1 cellular context compared by ENCODE assay signal in the genomic region with DNA sequence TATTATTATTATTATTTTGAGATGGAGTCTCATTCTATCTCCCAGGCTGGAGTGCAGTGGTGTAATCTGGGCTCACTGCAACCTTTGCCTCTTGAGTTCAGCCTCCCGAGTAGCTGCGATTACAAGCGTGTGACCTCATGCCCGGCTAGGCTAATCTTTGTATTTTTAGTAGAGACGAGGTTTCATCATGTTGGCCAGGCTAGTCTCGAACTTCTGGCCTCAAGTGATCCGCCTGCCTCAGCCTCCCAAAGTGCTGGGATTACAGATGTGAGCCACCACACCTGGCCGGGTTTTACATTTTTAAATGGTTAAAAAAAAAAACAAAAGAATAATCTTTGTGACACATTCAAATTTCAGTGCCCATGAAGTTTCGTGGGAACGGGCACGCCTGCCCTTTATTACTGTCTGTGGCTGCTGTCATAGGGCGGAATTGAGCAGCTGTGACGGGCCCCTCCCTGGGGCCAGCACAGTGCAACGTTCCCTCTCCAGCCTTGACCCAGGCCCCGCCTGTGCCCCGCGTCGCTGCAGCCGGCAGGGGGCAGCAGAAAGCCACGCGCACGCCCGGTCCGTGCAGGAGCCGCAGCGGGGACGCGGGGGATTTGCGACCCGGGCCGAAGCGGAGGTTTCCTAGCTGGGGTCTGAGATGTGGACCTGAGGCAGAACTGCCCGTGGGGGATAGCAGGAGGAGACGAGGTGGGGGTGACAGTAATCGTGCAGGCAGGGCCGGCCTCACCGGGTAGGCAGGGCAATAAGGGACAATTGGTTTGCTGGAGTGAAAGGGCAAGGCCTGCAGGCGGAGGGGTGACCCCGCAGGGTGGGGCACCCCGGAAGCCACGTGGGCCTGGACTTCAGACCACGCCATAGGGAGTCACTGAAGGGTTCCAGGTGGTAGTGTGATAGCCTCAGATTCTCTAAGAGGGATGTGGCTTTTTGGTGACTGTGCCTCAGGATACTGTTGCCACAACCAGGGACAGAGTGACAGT.
TF ChIP-seq lines count a peak whose summit lies in the region.

No MANE protein-coding gene starts in this region.

TF ChIP-seq in K562, 482 proteins besides CTCF, POLR2A, EP300 and RAD21 (continued from another document):
- TF ChIP-seq ERF (CRISPR knock-in tag; IDR thresholded peaks at IDR 0.05) (peak; percentile 80; the same call in 1 of the 2 replicates), FOSL1 (tag; conservative IDR thresholded peaks at IDR 0.05) (peak; percentile 43), ZNF431 (CRISPR knock-in tag; IDR thresholded peaks at IDR 0.05) (peak; percentile 82), TBP (optimal IDR thresholded peaks at IDR 0.05; ENCODE audit: low read depth, low read length) (peak; percentile 57), CC2D1A (IDR thresholded peaks at IDR 0.05) (peak; percentile 84), EGR1 (conservative IDR thresholded peaks at IDR 0.05) (peak; percentile 39), ZNF23 (CRISPR knock-in tag; IDR thresholded peaks at IDR 0.05) (peak; percentile 31; the same call in 1 of the 2 replicates), NONO (IDR thresholded peaks at IDR 0.05; ENCODE audit: low read depth in 2 of 2, low read length in 1 of 2) (peak in 1 of 2 experiments; percentile 9; a peak in 1 of 4 replicates), ZNF584 (CRISPR knock-in tag; IDR thresholded peaks at IDR 0.05; ENCODE audit: low read depth) (no peak), TEAD4 (IDR thresholded peaks at IDR 0.05; ENCODE audit: low read length) (peak; percentile 57), TEAD4 (CRISPR knock-in tag; IDR thresholded peaks at IDR 0.05; ENCODE audit: borderline replicate concordance) (no peak), HLTF (IDR thresholded peaks at IDR 0.05) (peak; percentile 92), FOXK2 (conservative IDR thresholded peaks at IDR 0.05 in 1 of 2, IDR thresholded peaks at IDR 0.05 in 1 of 2; ENCODE audit: low read depth in 2 of 2) (0 out of 4 replicates have a peak, but pooled peaks of 1 of the 2 experiments have one; percentile 52), ZNF766 (CRISPR knock-in tag; conservative IDR thresholded peaks at IDR 0.05) (peak; percentile 68; the same call in 1 of the 2 replicates), ELF2 (CRISPR knock-in tag; IDR thresholded peaks at IDR 0.05) (0 out of 2 replicates have a peak, but pooled peaks have one; percentile 11), POLR2G (IDR thresholded peaks at IDR 0.05; ENCODE audit: low read depth, low read length) (peak; percentile 68), TCF3 (CRISPR knock-in tag; IDR thresholded peaks at IDR 0.05) (peak; percentile 84), CCNT2 (IDR thresholded peaks at IDR 0.05; ENCODE audit: borderline replicate concordance, extremely low read depth, insufficient read length, low read depth, low read length) (peak; percentile 56), ZNF24 (IDR thresholded peaks at IDR 0.05) (peak; percentile 43; the same call in 1 of the 2 replicates), HNRNPLL (IDR thresholded peaks at IDR 0.05; ENCODE audit: low read depth, low read length, poor library complexity, severe bottlenecking) (peak; percentile 32), CBFA2T3 (IDR thresholded peaks at IDR 0.05) (peak; percentile 83), ZNF143 (CRISPR knock-in tag; IDR thresholded peaks at IDR 0.05) (peak; percentile 37; the same call in 1 of the 2 replicates), CXXC5 (CRISPR knock-in tag; IDR thresholded peaks at IDR 0.05) (peak; percentile 91), ZBTB17 (CRISPR knock-in tag; IDR thresholded peaks at IDR 0.05) (peak; percentile 76; the same call in 1 of the 2 replicates), SRSF9 (IDR thresholded peaks at IDR 0.05; ENCODE audit: borderline replicate concordance, low read depth, low read length) (no peak), ARID1B (IDR thresholded peaks at IDR 0.05) (peak; percentile 73), NR2C2 (CRISPR knock-in tag; IDR thresholded peaks at IDR 0.05) (peak; percentile 87), NR2C2 (tag; IDR thresholded peaks at IDR 0.05) (peak; percentile 87), POLR2AphosphoS2 (IDR thresholded peaks at IDR 0.05; ENCODE audit: low read length) (no peak), SIRT6 (IDR thresholded peaks at IDR 0.05; ENCODE audit: low read depth, low read length) (no peak)
- TF ChIP-seq, protein P1, sequence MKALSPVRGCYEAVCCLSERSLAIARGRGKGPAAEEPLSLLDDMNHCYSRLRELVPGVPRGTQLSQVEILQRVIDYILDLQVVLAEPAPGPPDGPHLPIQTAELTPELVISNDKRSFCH (CRISPR knock-in tag; IDR thresholded peaks at IDR 0.05), result no peak
- TF ChIP-seq, protein P1 (tag; IDR thresholded peaks at IDR 0.05), result peak; percentile 94
- TF ChIP-seq, protein P2, sequence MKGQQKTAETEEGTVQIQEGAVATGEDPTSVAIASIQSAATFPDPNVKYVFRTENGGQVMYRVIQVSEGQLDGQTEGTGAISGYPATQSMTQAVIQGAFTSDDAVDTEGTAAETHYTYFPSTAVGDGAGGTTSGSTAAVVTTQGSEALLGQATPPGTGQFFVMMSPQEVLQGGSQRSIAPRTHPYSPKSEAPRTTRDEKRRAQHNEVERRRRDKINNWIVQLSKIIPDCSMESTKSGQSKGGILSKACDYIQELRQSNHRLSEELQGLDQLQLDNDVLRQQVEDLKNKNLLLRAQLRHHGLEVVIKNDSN (CRISPR knock-in tag; IDR thresholded peaks at IDR 0.05), result peak; percentile 92
- TF ChIP-seq, protein P3, sequence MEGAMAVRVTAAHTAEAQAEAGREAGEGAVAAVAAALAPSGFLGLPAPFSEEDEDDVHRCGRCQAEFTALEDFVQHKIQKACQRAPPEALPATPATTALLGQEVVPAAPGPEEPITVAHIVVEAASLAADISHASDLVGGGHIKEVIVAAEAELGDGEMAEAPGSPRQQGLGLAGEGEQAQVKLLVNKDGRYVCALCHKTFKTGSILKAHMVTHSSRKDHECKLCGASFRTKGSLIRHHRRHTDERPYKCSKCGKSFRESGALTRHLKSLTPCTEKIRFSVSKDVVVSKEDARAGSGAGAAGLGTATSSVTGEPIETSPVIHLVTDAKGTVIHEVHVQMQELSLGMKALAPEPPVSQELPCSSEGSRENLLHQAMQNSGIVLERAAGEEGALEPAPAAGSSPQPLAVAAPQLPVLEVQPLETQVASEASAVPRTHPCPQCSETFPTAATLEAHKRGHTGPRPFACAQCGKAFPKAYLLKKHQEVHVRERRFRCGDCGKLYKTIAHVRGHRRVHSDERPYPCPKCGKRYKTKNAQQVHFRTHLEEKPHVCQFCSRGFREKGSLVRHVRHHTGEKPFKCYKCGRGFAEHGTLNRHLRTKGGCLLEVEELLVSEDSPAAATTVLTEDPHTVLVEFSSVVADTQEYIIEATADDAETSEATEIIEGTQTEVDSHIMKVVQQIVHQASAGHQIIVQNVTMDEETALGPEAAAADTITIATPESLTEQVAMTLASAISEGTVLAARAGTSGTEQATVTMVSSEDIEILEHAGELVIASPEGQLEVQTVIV (CRISPR knock-in tag; IDR thresholded peaks at IDR 0.05; ENCODE audit: borderline replicate concordance), result no peak
- TF ChIP-seq, protein P4, sequence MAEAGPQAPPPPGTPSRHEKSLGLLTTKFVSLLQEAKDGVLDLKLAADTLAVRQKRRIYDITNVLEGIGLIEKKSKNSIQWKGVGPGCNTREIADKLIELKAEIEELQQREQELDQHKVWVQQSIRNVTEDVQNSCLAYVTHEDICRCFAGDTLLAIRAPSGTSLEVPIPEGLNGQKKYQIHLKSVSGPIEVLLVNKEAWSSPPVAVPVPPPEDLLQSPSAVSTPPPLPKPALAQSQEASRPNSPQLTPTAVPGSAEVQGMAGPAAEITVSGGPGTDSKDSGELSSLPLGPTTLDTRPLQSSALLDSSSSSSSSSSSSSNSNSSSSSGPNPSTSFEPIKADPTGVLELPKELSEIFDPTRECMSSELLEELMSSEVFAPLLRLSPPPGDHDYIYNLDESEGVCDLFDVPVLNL (CRISPR knock-in tag; IDR thresholded peaks at IDR 0.05; ENCODE audit: low read depth), result no peak
- TF ChIP-seq, protein P5, sequence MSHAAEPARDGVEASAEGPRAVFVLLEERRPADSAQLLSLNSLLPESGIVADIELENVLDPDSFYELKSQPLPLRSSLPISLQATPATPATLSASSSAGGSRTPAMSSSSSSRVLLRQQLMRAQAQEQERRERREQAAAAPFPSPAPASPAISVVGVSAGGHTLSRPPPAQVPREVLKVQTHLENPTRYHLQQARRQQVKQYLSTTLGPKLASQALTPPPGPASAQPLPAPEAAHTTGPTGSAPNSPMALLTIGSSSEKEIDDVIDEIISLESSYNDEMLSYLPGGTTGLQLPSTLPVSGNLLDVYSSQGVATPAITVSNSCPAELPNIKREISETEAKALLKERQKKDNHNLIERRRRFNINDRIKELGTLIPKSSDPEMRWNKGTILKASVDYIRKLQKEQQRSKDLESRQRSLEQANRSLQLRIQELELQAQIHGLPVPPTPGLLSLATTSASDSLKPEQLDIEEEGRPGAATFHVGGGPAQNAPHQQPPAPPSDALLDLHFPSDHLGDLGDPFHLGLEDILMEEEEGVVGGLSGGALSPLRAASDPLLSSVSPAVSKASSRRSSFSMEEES (CRISPR knock-in tag; IDR thresholded peaks at IDR 0.05), result no peak
- TF ChIP-seq, protein P6, sequence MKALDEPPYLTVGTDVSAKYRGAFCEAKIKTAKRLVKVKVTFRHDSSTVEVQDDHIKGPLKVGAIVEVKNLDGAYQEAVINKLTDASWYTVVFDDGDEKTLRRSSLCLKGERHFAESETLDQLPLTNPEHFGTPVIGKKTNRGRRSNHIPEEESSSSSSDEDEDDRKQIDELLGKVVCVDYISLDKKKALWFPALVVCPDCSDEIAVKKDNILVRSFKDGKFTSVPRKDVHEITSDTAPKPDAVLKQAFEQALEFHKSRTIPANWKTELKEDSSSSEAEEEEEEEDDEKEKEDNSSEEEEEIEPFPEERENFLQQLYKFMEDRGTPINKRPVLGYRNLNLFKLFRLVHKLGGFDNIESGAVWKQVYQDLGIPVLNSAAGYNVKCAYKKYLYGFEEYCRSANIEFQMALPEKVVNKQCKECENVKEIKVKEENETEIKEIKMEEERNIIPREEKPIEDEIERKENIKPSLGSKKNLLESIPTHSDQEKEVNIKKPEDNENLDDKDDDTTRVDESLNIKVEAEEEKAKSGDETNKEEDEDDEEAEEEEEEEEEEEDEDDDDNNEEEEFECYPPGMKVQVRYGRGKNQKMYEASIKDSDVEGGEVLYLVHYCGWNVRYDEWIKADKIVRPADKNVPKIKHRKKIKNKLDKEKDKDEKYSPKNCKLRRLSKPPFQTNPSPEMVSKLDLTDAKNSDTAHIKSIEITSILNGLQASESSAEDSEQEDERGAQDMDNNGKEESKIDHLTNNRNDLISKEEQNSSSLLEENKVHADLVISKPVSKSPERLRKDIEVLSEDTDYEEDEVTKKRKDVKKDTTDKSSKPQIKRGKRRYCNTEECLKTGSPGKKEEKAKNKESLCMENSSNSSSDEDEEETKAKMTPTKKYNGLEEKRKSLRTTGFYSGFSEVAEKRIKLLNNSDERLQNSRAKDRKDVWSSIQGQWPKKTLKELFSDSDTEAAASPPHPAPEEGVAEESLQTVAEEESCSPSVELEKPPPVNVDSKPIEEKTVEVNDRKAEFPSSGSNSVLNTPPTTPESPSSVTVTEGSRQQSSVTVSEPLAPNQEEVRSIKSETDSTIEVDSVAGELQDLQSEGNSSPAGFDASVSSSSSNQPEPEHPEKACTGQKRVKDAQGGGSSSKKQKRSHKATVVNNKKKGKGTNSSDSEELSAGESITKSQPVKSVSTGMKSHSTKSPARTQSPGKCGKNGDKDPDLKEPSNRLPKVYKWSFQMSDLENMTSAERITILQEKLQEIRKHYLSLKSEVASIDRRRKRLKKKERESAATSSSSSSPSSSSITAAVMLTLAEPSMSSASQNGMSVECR (CRISPR knock-in tag; IDR thresholded peaks at IDR 0.05), result peak; percentile 92
- TF ChIP-seq, protein P7, sequence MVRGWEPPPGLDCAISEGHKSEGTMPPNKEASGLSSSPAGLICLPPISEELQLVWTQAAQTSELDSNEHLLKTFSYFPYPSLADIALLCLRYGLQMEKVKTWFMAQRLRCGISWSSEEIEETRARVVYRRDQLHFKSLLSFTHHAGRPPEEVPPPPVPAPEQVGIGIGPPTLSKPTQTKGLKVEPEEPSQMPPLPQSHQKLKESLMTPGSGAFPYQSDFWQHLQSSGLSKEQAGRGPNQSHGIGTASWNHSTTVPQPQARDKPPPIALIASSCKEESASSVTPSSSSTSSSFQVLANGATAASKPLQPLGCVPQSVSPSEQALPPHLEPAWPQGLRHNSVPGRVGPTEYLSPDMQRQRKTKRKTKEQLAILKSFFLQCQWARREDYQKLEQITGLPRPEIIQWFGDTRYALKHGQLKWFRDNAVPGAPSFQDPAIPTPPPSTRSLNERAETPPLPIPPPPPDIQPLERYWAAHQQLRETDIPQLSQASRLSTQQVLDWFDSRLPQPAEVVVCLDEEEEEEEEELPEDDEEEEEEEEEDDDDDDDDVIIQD (CRISPR knock-in tag; IDR thresholded peaks at IDR 0.05), result 0 out of 2 replicates have a peak, but pooled peaks have one; percentile 48
- TF ChIP-seq, protein P8, sequence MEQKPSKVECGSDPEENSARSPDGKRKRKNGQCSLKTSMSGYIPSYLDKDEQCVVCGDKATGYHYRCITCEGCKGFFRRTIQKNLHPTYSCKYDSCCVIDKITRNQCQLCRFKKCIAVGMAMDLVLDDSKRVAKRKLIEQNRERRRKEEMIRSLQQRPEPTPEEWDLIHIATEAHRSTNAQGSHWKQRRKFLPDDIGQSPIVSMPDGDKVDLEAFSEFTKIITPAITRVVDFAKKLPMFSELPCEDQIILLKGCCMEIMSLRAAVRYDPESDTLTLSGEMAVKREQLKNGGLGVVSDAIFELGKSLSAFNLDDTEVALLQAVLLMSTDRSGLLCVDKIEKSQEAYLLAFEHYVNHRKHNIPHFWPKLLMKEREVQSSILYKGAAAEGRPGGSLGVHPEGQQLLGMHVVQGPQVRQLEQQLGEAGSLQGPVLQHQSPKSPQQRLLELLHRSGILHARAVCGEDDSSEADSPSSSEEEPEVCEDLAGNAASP (IDR thresholded peaks at IDR 0.05), result no peak
- TF ChIP-seq, protein P9, sequence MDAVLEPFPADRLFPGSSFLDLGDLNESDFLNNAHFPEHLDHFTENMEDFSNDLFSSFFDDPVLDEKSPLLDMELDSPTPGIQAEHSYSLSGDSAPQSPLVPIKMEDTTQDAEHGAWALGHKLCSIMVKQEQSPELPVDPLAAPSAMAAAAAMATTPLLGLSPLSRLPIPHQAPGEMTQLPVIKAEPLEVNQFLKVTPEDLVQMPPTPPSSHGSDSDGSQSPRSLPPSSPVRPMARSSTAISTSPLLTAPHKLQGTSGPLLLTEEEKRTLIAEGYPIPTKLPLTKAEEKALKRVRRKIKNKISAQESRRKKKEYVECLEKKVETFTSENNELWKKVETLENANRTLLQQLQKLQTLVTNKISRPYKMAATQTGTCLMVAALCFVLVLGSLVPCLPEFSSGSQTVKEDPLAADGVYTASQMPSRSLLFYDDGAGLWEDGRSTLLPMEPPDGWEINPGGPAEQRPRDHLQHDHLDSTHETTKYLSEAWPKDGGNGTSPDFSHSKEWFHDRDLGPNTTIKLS (IDR thresholded peaks at IDR 0.05; ENCODE audit: borderline replicate concordance, low read depth), result peak; percentile 82; the same call in 1 of the 2 replicates
